Comparison of ENCODE assay signal across 24 cellular contexts in genomic region chr1:206565973-206566372, GRCh38. TPM values are rescaled to one million over a fixed set of nuclear protein-coding genes. Genes with fewer than 3 reads are reported as not detected.
DNase-seq lines count a peak whose midpoint lies in the region; ATAC-seq, FAIRE-seq and TF ChIP-seq lines count a peak whose summit lies in the region.
"Had no signal": no experiment of that assay in that cellular context is flagged by ENCODE, and none has a peak within 500 bp of the region (broad histone marks: within the 10 kb centered on the region; RNA-seq: fewer than 3 reads in every experiment).

No MANE protein-coding gene starts in this region.

- H3K36me3 Mint-ChIP-seq in activated CD4-positive, alpha-beta T cell treated with anti-CD3 and anti-CD28 coated beads, Interleukin-2, amount 10 ng/mL, durations not matched to agents 7 days and 5 days (ENCODE audit: low read depth) = peaks cover 92% of the 10 kb centered on the region
- peaks cover 28% of the 10 kb centered on the region for H3K36me3 Mint-ChIP-seq in activated naive CD8-positive, alpha-beta T cell
- H3K36me3 Mint-ChIP-seq: mesothelial cell of epicardium had no signal

- H3K27ac ChIP-seq in KOPT-K1 (ENCODE audit: low read depth, low read length, poor library complexity, severe bottlenecking) (peak overlapping the region; percentile 90), neutrophil (peak overlapping the region; percentile 100)
- H3K27ac ChIP-seq: breast epithelium, epithelial cell of prostate, gastroesophageal sphincter, GM23248, SK-N-MC had no signal

- TF ChIP-seq POLR2A in H54 (IDR thresholded peaks at IDR 0.05; ENCODE audit: low read depth, low read length) = no peak

- H3K9me3 ChIP-seq in KOPT-K1 (ENCODE audit: insufficient read depth, low read length, poor library complexity, severe bottlenecking) (no peaks in the 10 kb centered on the region), neutrophil (no peaks in the 10 kb centered on the region)
- H3K9me3 ChIP-seq: breast epithelium, gastroesophageal sphincter had no signal

- H3K27ac Mint-ChIP-seq in activated CD4-positive, alpha-beta T cell treated with anti-CD3 and anti-CD28 coated beads, Interleukin-2, amount 10 ng/mL, durations not matched to agents 7 days and 5 days = peak overlapping the region; percentile 90
- H3K27ac Mint-ChIP-seq in activated naive CD8-positive, alpha-beta T cell = peak overlapping the region; percentile 100
- H3K27ac Mint-ChIP-seq: mesothelial cell of epicardium had no signal

- ATAC-seq in HG02885 (IDR thresholded peaks at IDR 0.05; ENCODE audit: poor library complexity, unreplicated experiment) = no peak
- ATAC-seq: gastroesophageal sphincter had no signal

- H3K4me1 Mint-ChIP-seq in activated CD4-positive, alpha-beta T cell treated with anti-CD3 and anti-CD28 coated beads, Interleukin-2, amount 10 ng/mL, durations not matched to agents 7 days and 5 days = peaks cover 99% of the 10 kb centered on the region
- H3K4me1 Mint-ChIP-seq in activated naive CD8-positive, alpha-beta T cell (ENCODE audit: low read depth) = peaks cover 96% of the 10 kb centered on the region
- H3K4me1 Mint-ChIP-seq: mesothelial cell of epicardium had no signal

- FAIRE-seq in H54 (lab: Jason Lieb, UNC) = no peak
- FAIRE-seq: GM18507, RCC 7860 had no signal

- H3K4me3 ChIP-seq in neutrophil (ENCODE audit: low read depth in 1 of 2, low read length in 1 of 2) = peak overlapping the region; percentile 42 to 96
- H3K4me3 ChIP-seq: breast epithelium, gastroesophageal sphincter, GM23248, SK-N-MC had no signal

- CTCF ChIA-PET in activated CD4-positive, alpha-beta T cell treated with anti-CD3 and anti-CD28 coated beads, Interleukin-2, amount 10 ng/mL, durations not matched to agents 7 days and 5 days (lab: Charles Lee) = interaction anchor here (0.6 to 23.2 kb wide), 6 partner anchors 14 to 87 kb away, joined by 3 to 412 read pairs (median 4); no protein-coding TSS in a partner anchor

- no peak for TF ChIP-seq CTCF in neutrophil (IDR thresholded peaks at IDR 0.05)

- no peaks in the 10 kb centered on the region for H3K27me3 Mint-ChIP-seq in activated CD4-positive, alpha-beta T cell treated with anti-CD3 and anti-CD28 coated beads, Interleukin-2, amount 10 ng/mL, durations not matched to agents 7 days and 5 days
- no peaks in the 10 kb centered on the region for H3K27me3 Mint-ChIP-seq in activated naive CD8-positive, alpha-beta T cell
- H3K27me3 Mint-ChIP-seq: dendritic cell treated with granulocyte-macrophage colony-stimulating factor and Interleukin-4, amounts not matched to agents 40 ng/mL and 50 ng/mL, for 4 days had no signal

- peaks cover 100% of the 10 kb centered on the region in 2 experiments for H3K4me1 ChIP-seq in neutrophil (ENCODE audit: control insufficient read depth in 1 of 2, insufficient read depth in 1 of 2, low read depth in 1 of 2, low read length in 1 of 2)
- H3K4me1 ChIP-seq: breast epithelium had no signal

- no peak for DNase-seq in activated CD4-positive, alpha-beta T cell treated with anti-CD3 and anti-CD28 coated beads, Interleukin-2, amount 10 ng/mL, durations not matched to agents 7 days and 5 days
- DNase-seq in activated CD4-positive, alpha-beta T cell treated with anti-CD3 and anti-CD28 coated beads for 1 hour = no peak
- DNase-seq in NCI-H1930 (lab: John Stamatoyannopoulos, UW) (no peak), H54 (ENCODE audit: insufficient read length, low spot score) (no peak)
- DNase-seq: DMS79 treated with DMSO at 0.1 percent for 48 hours; GM23248; left cardiac atrium; NCI-H1694; NCI-H345; retina; stimulated activated naive CD4-positive, alpha-beta T cell; trophoblast cell had no signal

- H3K27me3 ChIP-seq in neutrophil = no peaks in the 10 kb centered on the region
- H3K27me3 ChIP-seq: breast epithelium, gastroesophageal sphincter had no signal

- peaks cover 92% of the 10 kb centered on the region for H3K36me3 ChIP-seq in KOPT-K1 (ENCODE audit: insufficient read depth, low read length)
- peaks cover 96% of the 10 kb centered on the region for H3K36me3 ChIP-seq in neutrophil
- H3K36me3 ChIP-seq: breast epithelium had no signal

- peak overlapping the region; percentile 67 for H3K4me3 Mint-ChIP-seq in activated CD4-positive, alpha-beta T cell treated with anti-CD3 and anti-CD28 coated beads, Interleukin-2, amount 10 ng/mL, durations not matched to agents 7 days and 5 days
- H3K4me3 Mint-ChIP-seq in activated naive CD8-positive, alpha-beta T cell = peak overlapping the region; percentile 94
- H3K4me3 Mint-ChIP-seq: dendritic cell treated with granulocyte-macrophage colony-stimulating factor and Interleukin-4, amounts not matched to agents 40 ng/mL and 50 ng/mL, for 4 days; mesothelial cell of epicardium had no signal

- POLR2A ChIA-PET in activated CD4-positive, alpha-beta T cell treated with anti-CD3 and anti-CD28 coated beads, Interleukin-2, amount 10 ng/mL, durations not matched to agents 7 days and 5 days (lab: Charles Lee) = interaction anchor here (1.0 to 1.4 kb wide), 4 partner anchors 9 to 21 kb away, joined by 3 to 5 read pairs (median 4); no protein-coding TSS in a partner anchor

- no peaks in the 10 kb centered on the region for H3K9me3 Mint-ChIP-seq in activated CD4-positive, alpha-beta T cell treated with anti-CD3 and anti-CD28 coated beads, Interleukin-2, amount 10 ng/mL, durations not matched to agents 7 days and 5 days
- no peaks in the 10 kb centered on the region for H3K9me3 Mint-ChIP-seq in activated naive CD8-positive, alpha-beta T cell (ENCODE audit: low read depth)
- H3K9me3 Mint-ChIP-seq: dendritic cell treated with granulocyte-macrophage colony-stimulating factor and Interleukin-4, amounts not matched to agents 40 ng/mL and 50 ng/mL, for 4 days; mesothelial cell of epicardium had no signal

RNA-seq across cellular contexts. Expression of gene EIF2D, which starts 46.3 kb away (rescaled TPM):
- 10 to 100 TPM; 44.5 to 51.6 TPM for total RNA-seq in activated CD4-positive, alpha-beta T cell treated with anti-CD3 and anti-CD28 coated beads, Interleukin-2, amount 10 ng/mL, durations not matched to agents 7 days and 5 days

RNA-seq across cellular contexts. Expression of gene RASSF5, which starts 58.6 kb away (rescaled TPM):
- 100 to 1,000 TPM; 185 to 201 TPM for total RNA-seq in activated CD4-positive, alpha-beta T cell treated with anti-CD3 and anti-CD28 coated beads, Interleukin-2, amount 10 ng/mL, durations not matched to agents 7 days and 5 days
